In the genomic region with DNA sequence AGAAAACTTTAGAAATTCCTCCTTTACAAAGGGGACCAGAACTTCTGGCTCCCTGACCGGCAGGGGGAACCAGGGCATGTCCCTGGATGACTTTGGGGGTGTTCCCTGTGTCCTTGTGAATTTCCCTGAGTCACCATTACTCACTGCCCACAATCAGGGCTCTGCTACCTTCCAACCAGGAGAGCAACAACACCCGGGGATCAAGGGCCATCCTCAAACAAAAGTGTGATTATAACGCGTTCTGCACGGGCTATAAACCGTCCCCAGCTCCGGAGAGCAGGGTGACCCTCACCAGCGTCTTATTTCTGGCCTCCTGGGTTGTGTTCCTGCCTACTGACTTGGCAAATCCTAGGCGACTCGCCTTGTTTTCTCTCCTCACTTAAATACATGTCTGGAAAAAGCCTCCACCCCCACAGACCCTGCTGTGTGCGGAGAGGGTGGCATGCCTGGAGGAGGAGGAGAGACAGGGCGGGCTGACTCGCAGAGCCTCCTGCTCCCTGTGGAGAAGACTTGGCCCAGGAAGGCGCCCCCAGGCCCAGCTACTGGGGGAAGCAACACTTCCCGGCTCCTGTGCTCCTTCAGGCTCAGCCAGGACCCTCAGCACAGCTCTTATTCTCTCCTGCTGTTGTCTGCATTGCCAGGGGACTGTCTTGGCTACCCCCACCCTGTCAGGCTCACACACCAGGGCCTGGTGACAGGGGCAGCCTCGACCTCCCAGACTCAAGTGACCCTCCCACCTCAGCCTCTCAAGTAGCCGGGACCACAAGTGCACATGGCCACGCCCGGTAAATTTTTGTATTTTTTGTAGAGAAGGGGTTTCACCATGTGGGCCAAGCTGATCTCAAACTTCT, we compare ENCODE assay signal across 1 cellular context.
TF ChIP-seq lines count a peak whose summit lies in the region.

No MANE protein-coding gene starts in this region.

TF ChIP-seq in K562, 482 proteins besides CTCF, POLR2A, EP300 and RAD21 (continued from another document and continues in another):
- TF ChIP-seq, protein P1, sequence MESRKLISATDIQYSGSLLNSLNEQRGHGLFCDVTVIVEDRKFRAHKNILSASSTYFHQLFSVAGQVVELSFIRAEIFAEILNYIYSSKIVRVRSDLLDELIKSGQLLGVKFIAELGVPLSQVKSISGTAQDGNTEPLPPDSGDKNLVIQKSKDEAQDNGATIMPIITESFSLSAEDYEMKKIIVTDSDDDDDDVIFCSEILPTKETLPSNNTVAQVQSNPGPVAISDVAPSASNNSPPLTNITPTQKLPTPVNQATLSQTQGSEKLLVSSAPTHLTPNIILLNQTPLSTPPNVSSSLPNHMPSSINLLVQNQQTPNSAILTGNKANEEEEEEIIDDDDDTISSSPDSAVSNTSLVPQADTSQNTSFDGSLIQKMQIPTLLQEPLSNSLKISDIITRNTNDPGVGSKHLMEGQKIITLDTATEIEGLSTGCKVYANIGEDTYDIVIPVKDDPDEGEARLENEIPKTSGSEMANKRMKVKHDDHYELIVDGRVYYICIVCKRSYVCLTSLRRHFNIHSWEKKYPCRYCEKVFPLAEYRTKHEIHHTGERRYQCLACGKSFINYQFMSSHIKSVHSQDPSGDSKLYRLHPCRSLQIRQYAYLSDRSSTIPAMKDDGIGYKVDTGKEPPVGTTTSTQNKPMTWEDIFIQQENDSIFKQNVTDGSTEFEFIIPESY (CRISPR knock-in tag; IDR thresholded peaks at IDR 0.05): no peak
- TF ChIP-seq, protein P2, sequence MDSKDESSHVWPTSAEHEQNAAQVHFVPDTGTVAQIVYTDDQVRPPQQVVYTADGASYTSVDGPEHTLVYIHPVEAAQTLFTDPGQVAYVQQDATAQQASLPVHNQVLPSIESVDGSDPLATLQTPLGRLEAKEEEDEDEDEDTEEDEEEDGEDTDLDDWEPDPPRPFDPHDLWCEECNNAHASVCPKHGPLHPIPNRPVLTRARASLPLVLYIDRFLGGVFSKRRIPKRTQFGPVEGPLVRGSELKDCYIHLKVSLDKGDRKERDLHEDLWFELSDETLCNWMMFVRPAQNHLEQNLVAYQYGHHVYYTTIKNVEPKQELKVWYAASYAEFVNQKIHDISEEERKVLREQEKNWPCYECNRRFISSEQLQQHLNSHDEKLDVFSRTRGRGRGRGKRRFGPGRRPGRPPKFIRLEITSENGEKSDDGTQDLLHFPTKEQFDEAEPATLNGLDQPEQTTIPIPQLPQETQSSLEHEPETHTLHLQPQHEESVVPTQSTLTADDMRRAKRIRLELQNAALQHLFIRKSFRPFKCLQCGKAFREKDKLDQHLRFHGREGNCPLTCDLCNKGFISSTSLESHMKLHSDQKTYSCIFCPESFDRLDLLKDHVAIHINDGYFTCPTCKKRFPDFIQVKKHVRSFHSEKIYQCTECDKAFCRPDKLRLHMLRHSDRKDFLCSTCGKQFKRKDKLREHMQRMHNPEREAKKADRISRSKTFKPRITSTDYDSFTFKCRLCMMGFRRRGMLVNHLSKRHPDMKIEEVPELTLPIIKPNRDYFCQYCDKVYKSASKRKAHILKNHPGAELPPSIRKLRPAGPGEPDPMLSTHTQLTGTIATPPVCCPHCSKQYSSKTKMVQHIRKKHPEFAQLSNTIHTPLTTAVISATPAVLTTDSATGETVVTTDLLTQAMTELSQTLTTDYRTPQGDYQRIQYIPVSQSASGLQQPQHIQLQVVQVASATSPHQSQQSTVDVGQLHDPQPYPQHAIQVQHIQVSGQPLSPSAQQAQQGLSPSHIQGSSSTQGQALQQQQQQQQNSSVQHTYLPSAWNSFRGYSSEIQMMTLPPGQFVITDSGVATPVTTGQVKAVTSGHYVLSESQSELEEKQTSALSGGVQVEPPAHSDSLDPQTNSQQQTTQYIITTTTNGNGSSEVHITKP (IDR thresholded peaks at IDR 0.05; ENCODE audit: partially characterized antibody): peak; percentile 28
- TF ChIP-seq BRCA1 (IDR thresholded peaks at IDR 0.05) (no peak), BRCA1 (CRISPR knock-in tag; IDR thresholded peaks at IDR 0.05) (no peak), CREM (IDR thresholded peaks at IDR 0.05; ENCODE audit: low read depth) (peak; percentile 68), ZNF146 (CRISPR knock-in tag; IDR thresholded peaks at IDR 0.05; ENCODE audit: unreplicated experiment) (no peak), PHF20 (IDR thresholded peaks at IDR 0.05; ENCODE audit: partially characterized antibody) (no peak), MAZ (CRISPR knock-in tag; conservative IDR thresholded peaks at IDR 0.05 in 1 of 2, IDR thresholded peaks at IDR 0.05 in 1 of 2) (peak; percentile 67 to 93), CBX3 (IDR thresholded peaks at IDR 0.05; ENCODE audit: borderline replicate concordance in 1 of 2, low read length in 2 of 2) (peak in 1 of 2 experiments; percentile 42; a peak in 1 of 3 replicates), HDGF (IDR thresholded peaks at IDR 0.05) (0 out of 2 replicates have a peak, but pooled peaks have one; percentile 11), MYBL2 (IDR thresholded peaks at IDR 0.05; ENCODE audit: low read depth) (no peak), MYBL2 (CRISPR knock-in tag; IDR thresholded peaks at IDR 0.05; ENCODE audit: borderline replicate concordance) (no peak), ZNF239 (CRISPR knock-in tag; IDR thresholded peaks at IDR 0.05) (peak; percentile 42), TOE1 (IDR thresholded peaks at IDR 0.05; ENCODE audit: borderline replicate concordance) (peak; percentile 47; the same call in 1 of the 2 replicates), TOE1 (CRISPR knock-in tag; IDR thresholded peaks at IDR 0.05; ENCODE audit: borderline replicate concordance, low read depth) (no peak), SAFB (IDR thresholded peaks at IDR 0.05; ENCODE audit: borderline replicate concordance, low read depth, low read length) (no peak), CHCHD3 (CRISPR knock-in tag; IDR thresholded peaks at IDR 0.05) (0 out of 2 replicates have a peak, but pooled peaks have one; percentile 51), KLF6 (CRISPR knock-in tag; IDR thresholded peaks at IDR 0.05; ENCODE audit: borderline replicate concordance) (peak; percentile 86), SRSF1 (IDR thresholded peaks at IDR 0.05; ENCODE audit: low read depth, low read length) (no peak), RFX7 (CRISPR knock-in tag; IDR thresholded peaks at IDR 0.05) (no peak), HNRNPLL (IDR thresholded peaks at IDR 0.05; ENCODE audit: low read depth, low read length, poor library complexity, severe bottlenecking) (no peak), NCOR1 (IDR thresholded peaks at IDR 0.05) (peak; percentile 81), ELF2 (CRISPR knock-in tag; IDR thresholded peaks at IDR 0.05) (peak; percentile 74; the same call in 1 of the 2 replicates), MAFF (IDR thresholded peaks at IDR 0.05; ENCODE audit: low read length) (peak; percentile 98), PHB2 (IDR thresholded peaks at IDR 0.05; ENCODE audit: low read depth) (no peak), L3MBTL2 (IDR thresholded peaks at IDR 0.05) (peak; percentile 62), ZNF583 (CRISPR knock-in tag; IDR thresholded peaks at IDR 0.05) (peak; percentile 81; the same call in 1 of the 2 replicates), ZNF263 (CRISPR knock-in tag; IDR thresholded peaks at IDR 0.05; ENCODE audit: borderline replicate concordance) (no peak; the same call in 1 of the 2 replicates), RNF2 (IDR thresholded peaks at IDR 0.05) (peak; percentile 67), POLR2B (IDR thresholded peaks at IDR 0.05; ENCODE audit: low read depth, partially characterized antibody) (peak; percentile 32)
- TF ChIP-seq, protein P3, sequence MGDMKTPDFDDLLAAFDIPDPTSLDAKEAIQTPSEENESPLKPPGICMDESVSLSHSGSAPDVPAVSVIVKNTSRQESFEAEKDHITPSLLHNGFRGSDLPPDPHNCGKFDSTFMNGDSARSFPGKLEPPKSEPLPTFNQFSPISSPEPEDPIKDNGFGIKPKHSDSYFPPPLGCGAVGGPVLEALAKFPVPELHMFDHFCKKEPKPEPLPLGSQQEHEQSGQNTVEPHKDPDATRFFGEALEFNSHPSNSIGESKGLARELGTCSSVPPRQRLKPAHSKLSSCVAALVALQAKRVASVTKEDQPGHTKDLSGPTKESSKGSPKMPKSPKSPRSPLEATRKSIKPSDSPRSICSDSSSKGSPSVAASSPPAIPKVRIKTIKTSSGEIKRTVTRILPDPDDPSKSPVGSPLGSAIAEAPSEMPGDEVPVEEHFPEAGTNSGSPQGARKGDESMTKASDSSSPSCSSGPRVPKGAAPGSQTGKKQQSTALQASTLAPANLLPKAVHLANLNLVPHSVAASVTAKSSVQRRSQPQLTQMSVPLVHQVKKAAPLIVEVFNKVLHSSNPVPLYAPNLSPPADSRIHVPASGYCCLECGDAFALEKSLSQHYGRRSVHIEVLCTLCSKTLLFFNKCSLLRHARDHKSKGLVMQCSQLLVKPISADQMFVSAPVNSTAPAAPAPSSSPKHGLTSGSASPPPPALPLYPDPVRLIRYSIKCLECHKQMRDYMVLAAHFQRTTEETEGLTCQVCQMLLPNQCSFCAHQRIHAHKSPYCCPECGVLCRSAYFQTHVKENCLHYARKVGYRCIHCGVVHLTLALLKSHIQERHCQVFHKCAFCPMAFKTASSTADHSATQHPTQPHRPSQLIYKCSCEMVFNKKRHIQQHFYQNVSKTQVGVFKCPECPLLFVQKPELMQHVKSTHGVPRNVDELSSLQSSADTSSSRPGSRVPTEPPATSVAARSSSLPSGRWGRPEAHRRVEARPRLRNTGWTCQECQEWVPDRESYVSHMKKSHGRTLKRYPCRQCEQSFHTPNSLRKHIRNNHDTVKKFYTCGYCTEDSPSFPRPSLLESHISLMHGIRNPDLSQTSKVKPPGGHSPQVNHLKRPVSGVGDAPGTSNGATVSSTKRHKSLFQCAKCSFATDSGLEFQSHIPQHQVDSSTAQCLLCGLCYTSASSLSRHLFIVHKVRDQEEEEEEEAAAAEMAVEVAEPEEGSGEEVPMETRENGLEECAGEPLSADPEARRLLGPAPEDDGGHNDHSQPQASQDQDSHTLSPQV (IDR thresholded peaks at IDR 0.05): peak; percentile 98
- TF ChIP-seq, protein P4, sequence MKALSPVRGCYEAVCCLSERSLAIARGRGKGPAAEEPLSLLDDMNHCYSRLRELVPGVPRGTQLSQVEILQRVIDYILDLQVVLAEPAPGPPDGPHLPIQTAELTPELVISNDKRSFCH (CRISPR knock-in tag; IDR thresholded peaks at IDR 0.05): no peak
- TF ChIP-seq, protein P4 (tag; IDR thresholded peaks at IDR 0.05): peak; percentile 59
- TF ChIP-seq, protein P5, sequence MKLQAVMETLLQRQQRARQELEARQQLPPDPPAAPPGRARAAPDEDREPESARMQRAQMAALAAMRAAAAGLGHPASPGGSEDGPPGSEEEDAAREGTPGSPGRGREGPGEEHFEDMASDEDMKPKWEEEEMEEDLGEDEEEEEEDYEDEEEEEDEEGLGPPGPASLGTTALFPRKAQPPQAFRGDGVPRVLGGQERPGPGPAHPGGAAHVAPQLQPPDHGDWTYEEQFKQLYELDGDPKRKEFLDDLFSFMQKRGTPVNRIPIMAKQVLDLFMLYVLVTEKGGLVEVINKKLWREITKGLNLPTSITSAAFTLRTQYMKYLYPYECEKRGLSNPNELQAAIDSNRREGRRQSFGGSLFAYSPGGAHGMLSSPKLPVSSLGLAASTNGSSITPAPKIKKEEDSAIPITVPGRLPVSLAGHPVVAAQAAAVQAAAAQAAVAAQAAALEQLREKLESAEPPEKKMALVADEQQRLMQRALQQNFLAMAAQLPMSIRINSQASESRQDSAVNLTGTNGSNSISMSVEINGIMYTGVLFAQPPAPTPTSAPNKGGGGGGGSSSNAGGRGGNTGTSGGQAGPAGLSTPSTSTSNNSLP (IDR thresholded peaks at IDR 0.05; ENCODE audit: borderline replicate concordance, low read depth, low read length): peak; percentile 82; the same call in 1 of the 2 replicates
- TF ChIP-seq, protein P6, sequence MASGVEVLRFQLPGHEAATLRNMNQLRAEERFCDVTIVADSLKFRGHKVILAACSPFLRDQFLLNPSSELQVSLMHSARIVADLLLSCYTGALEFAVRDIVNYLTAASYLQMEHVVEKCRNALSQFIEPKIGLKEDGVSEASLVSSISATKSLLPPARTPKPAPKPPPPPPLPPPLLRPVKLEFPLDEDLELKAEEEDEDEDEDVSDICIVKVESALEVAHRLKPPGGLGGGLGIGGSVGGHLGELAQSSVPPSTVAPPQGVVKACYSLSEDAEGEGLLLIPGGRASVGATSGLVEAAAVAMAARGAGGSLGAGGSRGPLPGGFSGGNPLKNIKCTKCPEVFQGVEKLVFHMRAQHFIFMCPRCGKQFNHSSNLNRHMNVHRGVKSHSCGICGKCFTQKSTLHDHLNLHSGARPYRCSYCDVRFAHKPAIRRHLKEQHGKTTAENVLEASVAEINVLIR (CRISPR knock-in tag; IDR thresholded peaks at IDR 0.05): peak; percentile 49
- TF ChIP-seq, protein P7, sequence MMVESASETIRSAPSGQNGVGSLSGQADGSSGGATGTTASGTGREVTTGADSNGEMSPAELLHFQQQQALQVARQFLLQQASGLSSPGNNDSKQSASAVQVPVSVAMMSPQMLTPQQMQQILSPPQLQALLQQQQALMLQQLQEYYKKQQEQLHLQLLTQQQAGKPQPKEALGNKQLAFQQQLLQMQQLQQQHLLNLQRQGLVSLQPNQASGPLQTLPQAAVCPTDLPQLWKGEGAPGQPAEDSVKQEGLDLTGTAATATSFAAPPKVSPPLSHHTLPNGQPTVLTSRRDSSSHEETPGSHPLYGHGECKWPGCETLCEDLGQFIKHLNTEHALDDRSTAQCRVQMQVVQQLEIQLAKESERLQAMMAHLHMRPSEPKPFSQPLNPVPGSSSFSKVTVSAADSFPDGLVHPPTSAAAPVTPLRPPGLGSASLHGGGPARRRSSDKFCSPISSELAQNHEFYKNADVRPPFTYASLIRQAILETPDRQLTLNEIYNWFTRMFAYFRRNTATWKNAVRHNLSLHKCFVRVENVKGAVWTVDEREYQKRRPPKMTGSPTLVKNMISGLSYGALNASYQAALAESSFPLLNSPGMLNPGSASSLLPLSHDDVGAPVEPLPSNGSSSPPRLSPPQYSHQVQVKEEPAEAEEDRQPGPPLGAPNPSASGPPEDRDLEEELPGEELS (CRISPR knock-in tag; IDR thresholded peaks at IDR 0.05; ENCODE audit: borderline replicate concordance): 0 out of 2 replicates have a peak, but pooled peaks have one; percentile 45
- TF ChIP-seq, protein P8, sequence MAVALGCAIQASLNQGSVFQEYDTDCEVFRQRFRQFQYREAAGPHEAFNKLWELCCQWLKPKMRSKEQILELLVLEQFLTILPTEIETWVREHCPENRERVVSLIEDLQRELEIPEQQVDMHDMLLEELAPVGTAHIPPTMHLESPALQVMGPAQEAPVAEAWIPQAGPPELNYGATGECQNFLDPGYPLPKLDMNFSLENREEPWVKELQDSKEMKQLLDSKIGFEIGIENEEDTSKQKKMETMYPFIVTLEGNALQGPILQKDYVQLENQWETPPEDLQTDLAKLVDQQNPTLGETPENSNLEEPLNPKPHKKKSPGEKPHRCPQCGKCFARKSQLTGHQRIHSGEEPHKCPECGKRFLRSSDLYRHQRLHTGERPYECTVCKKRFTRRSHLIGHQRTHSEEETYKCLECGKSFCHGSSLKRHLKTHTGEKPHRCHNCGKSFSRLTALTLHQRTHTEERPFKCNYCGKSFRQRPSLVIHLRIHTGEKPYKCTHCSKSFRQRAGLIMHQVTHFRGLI (CRISPR knock-in tag; IDR thresholded peaks at IDR 0.05): peak; percentile 53; the same call in 1 of the 2 replicates
- TF ChIP-seq, protein P9, sequence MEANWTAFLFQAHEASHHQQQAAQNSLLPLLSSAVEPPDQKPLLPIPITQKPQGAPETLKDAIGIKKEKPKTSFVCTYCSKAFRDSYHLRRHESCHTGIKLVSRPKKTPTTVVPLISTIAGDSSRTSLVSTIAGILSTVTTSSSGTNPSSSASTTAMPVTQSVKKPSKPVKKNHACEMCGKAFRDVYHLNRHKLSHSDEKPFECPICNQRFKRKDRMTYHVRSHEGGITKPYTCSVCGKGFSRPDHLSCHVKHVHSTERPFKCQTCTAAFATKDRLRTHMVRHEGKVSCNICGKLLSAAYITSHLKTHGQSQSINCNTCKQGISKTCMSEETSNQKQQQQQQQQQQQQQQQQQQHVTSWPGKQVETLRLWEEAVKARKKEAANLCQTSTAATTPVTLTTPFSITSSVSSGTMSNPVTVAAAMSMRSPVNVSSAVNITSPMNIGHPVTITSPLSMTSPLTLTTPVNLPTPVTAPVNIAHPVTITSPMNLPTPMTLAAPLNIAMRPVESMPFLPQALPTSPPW (CRISPR knock-in tag; IDR thresholded peaks at IDR 0.05): peak; percentile 67; the same call in 1 of the 2 replicates
